Comparison of ENCODE assay signal across 25 cellular contexts in the genomic region with DNA sequence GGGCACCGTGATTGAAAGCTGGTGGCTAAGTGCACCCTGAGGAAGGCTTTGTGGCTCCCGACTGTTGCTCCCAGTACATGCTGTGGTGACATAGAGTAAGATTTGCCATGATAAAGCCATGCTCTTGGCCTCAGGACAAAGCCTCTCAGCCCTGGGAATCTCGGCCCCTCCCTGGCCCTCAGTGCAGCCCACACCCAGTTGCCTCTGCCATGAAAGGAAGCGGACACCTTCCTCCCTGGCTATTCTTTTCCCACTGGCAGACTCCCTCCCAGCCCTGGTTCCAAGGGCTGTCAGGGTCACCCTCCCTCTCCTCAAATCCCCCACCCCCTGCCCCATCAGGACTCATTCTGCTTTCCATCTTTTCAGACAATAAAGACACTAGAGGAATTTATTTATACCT.
"Had no signal": no experiment of that assay in that cellular context is flagged by ENCODE, and none has a peak within 500 bp of the region (broad histone marks: within the 10 kb centered on the region; RNA-seq: fewer than 3 reads in every experiment).

No MANE protein-coding gene starts in this region.

- H3K9me3 Mint-ChIP-seq: dendritic cell treated with granulocyte-macrophage colony-stimulating factor and Interleukin-4, amounts not matched to agents 40 ng/mL and 50 ng/mL, for 4 days; effector memory CD8-positive, alpha-beta T cell; endodermal cell; memory B cell had no signal

- ATAC-seq: effector memory CD8-positive, alpha-beta T cell; esophagus mucosa; gastrocnemius medialis; heart right ventricle; left cardiac atrium; left lung; left ventricle myocardium superior had no signal

- H3K9me3 ChIP-seq: colonic mucosa, esophagus squamous epithelium, gastrocnemius medialis, left lung had no signal

- H3K27me3 ChIP-seq: colonic mucosa, gastrocnemius medialis had no signal

- DNase-seq: colonic mucosa; cortex of kidney; effector CD8-positive, alpha-beta T cell; effector memory CD8-positive, alpha-beta T cell; endodermal cell; erythroblast; esophagus squamous epithelium; foreskin fibroblast; foreskin melanocyte; gastrocnemius medialis; glutamatergic neuron; head of caudate nucleus; heart right ventricle; hippocampal formation; left cardiac atrium; left lung; left ventricle myocardium superior; mammary epithelial cell; mesendoderm; midbrain had no signal

- H3K36me3 ChIP-seq: colonic mucosa, esophagus squamous epithelium, gastrocnemius medialis, heart right ventricle, left lung had no signal

- H3K4me1 Mint-ChIP-seq: endodermal cell had no signal

- H3K27ac ChIP-seq: colonic mucosa, epithelial cell of prostate, esophagus squamous epithelium, gastrocnemius medialis, heart right ventricle, left lung had no signal

- H3K4me1 ChIP-seq: colonic mucosa, esophagus squamous epithelium, gastrocnemius medialis, heart right ventricle, left lung had no signal

- H3K27ac Mint-ChIP-seq: dendritic cell treated with granulocyte-macrophage colony-stimulating factor and Interleukin-4, amounts not matched to agents 40 ng/mL and 50 ng/mL, for 4 days; effector memory CD8-positive, alpha-beta T cell; endodermal cell; memory B cell had no signal

- H3K4me3 Mint-ChIP-seq: dendritic cell treated with granulocyte-macrophage colony-stimulating factor and Interleukin-4, amounts not matched to agents 40 ng/mL and 50 ng/mL, for 4 days; effector memory CD8-positive, alpha-beta T cell; endodermal cell; memory B cell had no signal

- H3K4me3 ChIP-seq: colonic mucosa, esophagus squamous epithelium, gastrocnemius medialis, heart right ventricle, left lung, lung had no signal
